In genomic region chr10:73494877-73495225, GRCh38 we compare ENCODE assay signal across 8 cellular contexts. TPM values are rescaled to one million over a fixed set of nuclear protein-coding genes. Genes with fewer than 3 reads are reported as not detected.
DNase-seq lines count a peak whose midpoint lies in the region; ATAC-seq and TF ChIP-seq lines count a peak whose summit lies in the region.

No MANE protein-coding gene starts in this region.

- no peak for TF ChIP-seq POLR2A in GM18505 (IDR thresholded peaks at IDR 0.05; ENCODE audit: borderline replicate concordance, extremely low read depth, insufficient read depth, insufficient read length)

- peak overlapping the region; percentile 96 for H3K4me3 Mint-ChIP-seq in stimulated activated naive CD8-positive, alpha-beta T cell treated with anti-CD3 and anti-CD28 coated beads, Interleukin-15, Interleukin-2, amounts not matched to agents 100 ng/mL and 50 ng/mL, for 24 hours

- no peaks in the 10 kb centered on the region for H3K9me3 Mint-ChIP-seq in stimulated activated naive CD8-positive, alpha-beta T cell treated with anti-CD3 and anti-CD28 coated beads, Interleukin-15, Interleukin-2, amounts not matched to agents 100 ng/mL and 50 ng/mL, for 24 hours

- H3K4me1 ChIP-seq in mononuclear cell (ENCODE audit: insufficient read depth, low read length), result peaks cover 36% of the 10 kb centered on the region

- H3K27me3 ChIP-seq in mononuclear cell (ENCODE audit: insufficient read depth, low read length), result no peaks in the 10 kb centered on the region

- DNase-seq in stimulated activated naive CD8-positive, alpha-beta T cell treated with anti-CD3 and anti-CD28 coated beads, Interleukin-15, Interleukin-2, amounts not matched to agents 100 U/mL and 50 U/mL, for 24 hours, result no peak
- peak; percentile 19 to 38 for DNase-seq in cardiac fibroblast (ENCODE audit: low read depth in 2 of 2)
- no peak for DNase-seq in midbrain (lab: John Stamatoyannopoulos, UW)
- no peak for DNase-seq in NOMO-1 treated with DMSO at 0.1 percent for 48 hours (lab: John Stamatoyannopoulos, UW; ENCODE audit: unreplicated experiment)
- no peak for DNase-seq in HT-29 (ENCODE audit: low spot score)

- no peak for TF ChIP-seq CTCF in cardiac fibroblast (IDR thresholded peaks at IDR 0.05; ENCODE audit: low read depth, low read length)

- ATAC-seq in stimulated activated naive CD8-positive, alpha-beta T cell treated with anti-CD3 and anti-CD28 coated beads, Interleukin-15, Interleukin-2, amounts not matched to agents 100 U/mL and 50 U/mL, for 24 hours, result no peak
- no peak for ATAC-seq in GM18505 (IDR thresholded peaks at IDR 0.05; ENCODE audit: unreplicated experiment)

- peaks cover 4% of the 10 kb centered on the region for H3K36me3 Mint-ChIP-seq in stimulated activated naive CD8-positive, alpha-beta T cell treated with anti-CD3 and anti-CD28 coated beads, Interleukin-15, Interleukin-2, amounts not matched to agents 100 ng/mL and 50 ng/mL, for 24 hours (ENCODE audit: low read depth)

- H3K9me3 ChIP-seq in mononuclear cell (ENCODE audit: low read depth, low read length), result no peaks in the 10 kb centered on the region

- H3K4me3 ChIP-seq in cardiac fibroblast (replicated peaks in 1 of 2; ENCODE audit: low read depth in 2 of 2, low read length in 2 of 2) (peak overlapping the region; percentile 85 to 91), mononuclear cell (ENCODE audit: low read length) (peak overlapping the region; percentile 84)

- H3K4me1 Mint-ChIP-seq in stimulated activated naive CD8-positive, alpha-beta T cell treated with anti-CD3 and anti-CD28 coated beads, Interleukin-15, Interleukin-2, amounts not matched to agents 100 ng/mL and 50 ng/mL, for 24 hours (ENCODE audit: low read depth), result peaks cover 48% of the 10 kb centered on the region

- H3K27me3 Mint-ChIP-seq in stimulated activated naive CD8-positive, alpha-beta T cell treated with anti-CD3 and anti-CD28 coated beads, Interleukin-15, Interleukin-2, amounts not matched to agents 100 ng/mL and 50 ng/mL, for 24 hours, result no peaks in the 10 kb centered on the region

- H3K27ac Mint-ChIP-seq in stimulated activated naive CD8-positive, alpha-beta T cell treated with anti-CD3 and anti-CD28 coated beads, Interleukin-15, Interleukin-2, amounts not matched to agents 100 ng/mL and 50 ng/mL, for 24 hours, result peak overlapping the region; percentile 92

RNA-seq across cellular contexts. Expression of gene PPP3CB, which starts 1.0 kb away (rescaled TPM):
- 13.9 TPM for total RNA-seq in mononuclear cell
- total RNA-seq in HT-29 (2014; rRNA removed; shearing (Covaris generic)), result 4.9 and 7.1 TPM in 2 replicates

Comparison
In these comparisons a context has a peak if more than half of its experiments do, and no peak if none do; other contexts are left out.
1. DNase-seq: peak in cardiac fibroblast (2 of 2); none in stimulated activated naive CD8-positive, alpha-beta T cell treated with anti-CD3 and anti-CD28 coated beads, Interleukin-15, Interleukin-2, amounts not matched to agents 100 U/mL and 50 U/mL, for 24 hours (single experiment), midbrain (single experiment), NOMO-1 treated with DMSO at 0.1 percent for 48 hours (single experiment) and HT-29 (single experiment).